Comparison of ENCODE assay signal across 8 cellular contexts in genomic region chr14:75229923-75230792, GRCh38.
DNase-seq lines count a peak whose midpoint lies in the region; ATAC-seq lines count a peak whose summit lies in the region.

No MANE protein-coding gene starts in this region.

- intact Hi-C loops in head of caudate nucleus (cut with DNase I): loop anchor here (10.0 kb wide), 1 partner anchor 45 kb away; no protein-coding TSS in a partner anchor

- DNase-seq in COR-L47 (lab: John Stamatoyannopoulos, UW): peak; percentile 76
- peak; percentile 40 to 71 for DNase-seq in NCI-H2081 (lab: John Stamatoyannopoulos, UW)
- DNase-seq in activated T-cell treated with anti-CD3 and anti-CD28 coated beads for 4 hours: peak; percentile 19
- peak in 26 of 42 donors; percentile 7 to 79 (median 38) for DNase-seq in head of caudate nucleus
- DNase-seq in stimulated activated CD4-positive, alpha-beta T cell treated with anti-CD3 and anti-CD28 coated beads, Interleukin-2, amount 100 ng/mL, for 24 hours: peak; percentile 20 to 26
- no peak for DNase-seq in dedifferentiated amniotic fluid mesenchymal stem cell (ENCODE audit: extremely low spot score)
- no peak for DNase-seq in NCI-H187 treated with DMSO at 0.1 percent for 48 hours (lab: John Stamatoyannopoulos, UW)

- ATAC-seq in GM21447 (IDR thresholded peaks at IDR 0.05; ENCODE audit: unreplicated experiment): peak; percentile 63

Comparison
In these comparisons a context has a peak if more than half of its experiments do, and no peak if none do; other contexts are left out.
1. DNase-seq: peak in COR-L47 (single experiment), NCI-H2081 (2 of 2), activated T-cell treated with anti-CD3 and anti-CD28 coated beads for 4 hours (single experiment), head of caudate nucleus (26 of 42) and stimulated activated CD4-positive, alpha-beta T cell treated with anti-CD3 and anti-CD28 coated beads, Interleukin-2, amount 100 ng/mL, for 24 hours (2 of 2); none in dedifferentiated amniotic fluid mesenchymal stem cell (single experiment) and NCI-H187 treated with DMSO at 0.1 percent for 48 hours (single experiment).